ENCODE assay signal across 14 cellular contexts in the genomic region with DNA sequence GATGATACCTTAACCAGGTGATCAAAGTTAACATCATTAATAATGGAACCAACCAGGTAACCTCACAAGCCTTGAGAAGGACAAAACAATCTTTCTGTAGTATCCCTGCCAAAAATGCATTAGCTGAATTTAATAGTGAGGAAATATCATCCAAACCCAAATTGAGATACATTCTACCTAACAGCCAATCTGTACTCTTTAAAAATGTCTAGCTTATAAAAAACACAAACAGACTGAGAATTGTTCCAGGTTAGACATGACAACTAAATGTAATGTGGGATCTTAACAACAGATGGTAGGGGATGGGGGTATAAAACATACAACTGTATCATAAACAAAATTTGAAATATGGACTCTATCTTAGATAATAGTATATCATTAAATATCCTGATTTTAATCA. TPM values are rescaled to one million over a fixed set of nuclear protein-coding genes. Genes with fewer than 3 reads are reported as not detected.
DNase-seq lines count a peak whose midpoint lies in the region; ATAC-seq and TF ChIP-seq lines count a peak whose summit lies in the region.
"Had no signal": no experiment of that assay in that cellular context is flagged by ENCODE, and none has a peak within 500 bp of the region (broad histone marks: within the 10 kb centered on the region; RNA-seq: fewer than 3 reads in every experiment).

No MANE protein-coding gene starts in this region.

- peak overlapping the region; percentile 46 for H3K4me3 Mint-ChIP-seq in activated CD8-positive, alpha-beta memory T cell treated with anti-CD3 and anti-CD28 coated beads, Interleukin-2, amount 10 ng/mL, durations not matched to agents 7 days and 5 days
- H3K4me3 Mint-ChIP-seq in progenitor cell of endocrine pancreas (ENCODE audit: low read depth) = peak overlapping the region; percentile 58

- TF ChIP-seq CTCF in mammary epithelial cell (conservative IDR thresholded peaks at IDR 0.05 in 1 of 2, IDR thresholded peaks at IDR 0.05 in 1 of 2; ENCODE audit: extremely low read depth in 1 of 2, insufficient read depth in 1 of 2, low read depth in 1 of 2, low read length in 2 of 2) (no peak), progenitor cell of endocrine pancreas (IDR thresholded peaks at IDR 0.05; ENCODE audit: unreplicated experiment) (no peak), sigmoid colon (IDR thresholded peaks at IDR 0.05) (no peak)

- H2AFZ ChIP-seq in mammary epithelial cell (ENCODE audit: low read depth, low read length) = no peak overlapping the region
- H2AFZ ChIP-seq: GM23248 had no signal

- H3K9me3 ChIP-seq in mammary epithelial cell (replicated peaks; ENCODE audit: insufficient read depth, low read length) (no peaks in the 10 kb centered on the region), sigmoid colon (no peaks in the 10 kb centered on the region)
- H3K9me3 ChIP-seq: SJCRH30 had no signal

- no peak overlapping the region for H3K9ac ChIP-seq in mammary epithelial cell (ENCODE audit: insufficient read depth, low read length)
- H3K9ac ChIP-seq: GM23248 had no signal

- peaks cover 5% of the 10 kb centered on the region for H3K9me3 Mint-ChIP-seq in activated CD8-positive, alpha-beta memory T cell treated with anti-CD3 and anti-CD28 coated beads, Interleukin-2, amount 10 ng/mL, durations not matched to agents 7 days and 5 days (ENCODE audit: low read depth)
- H3K9me3 Mint-ChIP-seq in progenitor cell of endocrine pancreas (ENCODE audit: low read depth) = peaks cover 9% of the 10 kb centered on the region
- H3K9me3 Mint-ChIP-seq: activated T-helper 1 cell treated with anti-CD3 and anti-CD28 coated beads, Interleukin-12 subunit alpha, Interleukin-12 subunit beta, Interleukin-2, Interleukin-4 antibody, amounts not matched to agents 30 ng/mL and 10 ng/mL and 1 ng/mL, durations not matched to agents 14 hours and 24 hours and 36 hours had no signal

- H3K27ac ChIP-seq in mammary epithelial cell (ENCODE audit: insufficient read depth, low read depth, low read length) (no peak overlapping the region), sigmoid colon (no peak overlapping the region)
- H3K27ac ChIP-seq: GM23248, SJCRH30 had no signal

- H3K27me3 Mint-ChIP-seq in activated CD8-positive, alpha-beta memory T cell treated with anti-CD3 and anti-CD28 coated beads, Interleukin-2, amount 10 ng/mL, durations not matched to agents 7 days and 5 days = no peaks in the 10 kb centered on the region
- H3K27me3 Mint-ChIP-seq in progenitor cell of endocrine pancreas = peaks cover 8% of the 10 kb centered on the region

- BruUV-seq in mammary epithelial cell (replicated peaks; lab: Mats Ljungman, UMichigan) = no TSS peak

- no peak for TF ChIP-seq EP300 in sigmoid colon (IDR thresholded peaks at IDR 0.05)

- peaks cover 17% of the 10 kb centered on the region for H3K36me3 Mint-ChIP-seq in activated CD8-positive, alpha-beta memory T cell treated with anti-CD3 and anti-CD28 coated beads, Interleukin-2, amount 10 ng/mL, durations not matched to agents 7 days and 5 days
- peaks cover 7% of the 10 kb centered on the region for H3K36me3 Mint-ChIP-seq in progenitor cell of endocrine pancreas (ENCODE audit: insufficient read depth)

- dilution Hi-C loops in mammary epithelial cell (cut with HindIII; ENCODE audit: low sequenced_read_pairs) = no loop called here

- no peak for ATAC-seq in activated CD8-positive, alpha-beta memory T cell treated with anti-CD3 and anti-CD28 coated beads, Interleukin-2, amount 10 ng/mL, durations not matched to agents 7 days and 5 days

- H3K36me3 ChIP-seq in mammary epithelial cell (ENCODE audit: insufficient read depth, low read length) (no peaks in the 10 kb centered on the region), sigmoid colon (no peaks in the 10 kb centered on the region)

- CTCF ChIA-PET in activated CD8-positive, alpha-beta memory T cell treated with anti-CD3 and anti-CD28 coated beads, Interleukin-2, amount 10 ng/mL, durations not matched to agents 7 days and 5 days (lab: Charles Lee) = no interaction called here
- CTCF ChIA-PET in mammary epithelial cell (lab: Charles Lee; ENCODE audit: low non-redundant PET) = interaction anchor here (1.1 kb wide), 1 partner anchor 333 kb away, joined by 3 read pairs; no protein-coding TSS in a partner anchor

- no peak for TF ChIP-seq POLR2A in sigmoid colon (IDR thresholded peaks at IDR 0.05)

- no peaks in the 10 kb centered on the region for H3K27me3 ChIP-seq in mammary epithelial cell (ENCODE audit: insufficient read depth, low read length)
- H3K27me3 ChIP-seq in sigmoid colon = no peaks in the 10 kb centered on the region
- H3K27me3 ChIP-seq: SJCRH30 had no signal

- intact Hi-C loops in mammary epithelial cell (cut with micrococcal nuclease) = no loop called here
- intact Hi-C loops in sigmoid colon (cut with DNase I) = no loop called here

- H3K4me3 ChIP-seq in mammary epithelial cell (replicated peaks in 1 of 3; ENCODE audit: insufficient read depth in 1 of 3, low read depth in 2 of 3, low read length in 3 of 3) (no peak overlapping the region), sigmoid colon (no peak overlapping the region)
- H3K4me3 ChIP-seq: GM23248 had no signal

- H4K20me1 ChIP-seq in mammary epithelial cell (ENCODE audit: insufficient read depth, low read length) = no peaks in the 10 kb centered on the region

- in situ Hi-C loops in mammary epithelial cell (cut with MboI; ENCODE audit: low sequenced_read_pairs in 2 of 2) = no loop called here

- H3K79me2 ChIP-seq in mammary epithelial cell (ENCODE audit: insufficient read depth, low read length) = peaks cover 61% of the 10 kb centered on the region

- DNase-seq in activated CD8-positive, alpha-beta memory T cell treated with anti-CD3 and anti-CD28 coated beads, Interleukin-2, amount 10 ng/mL, durations not matched to agents 7 days and 5 days = no peak
- DNase-seq in activated CD8-positive, alpha-beta memory T cell treated with anti-CD3 and anti-CD28 coated beads for 24 hours = no peak
- DNase-seq in NAMALWA (ENCODE audit: low spot score) (peak; percentile 3), mammary epithelial cell (no peak), progenitor cell of endocrine pancreas (ENCODE audit: low spot score, unreplicated experiment) (no peak), NCI-H82 (lab: John Stamatoyannopoulos, UW) (no peak), A172 (ENCODE audit: low spot score) (no peak), sigmoid colon (no peak)
- DNase-seq: ACHN, GM23248, NCI-H748 treated with DMSO at 0.1 percent for 48 hours, SJCRH30, trophoblast cell had no signal

- H3K4me2 ChIP-seq in mammary epithelial cell (ENCODE audit: insufficient read depth, low read depth, low read length) = peak overlapping the region; percentile 90

- H3K4me1 Mint-ChIP-seq in activated CD8-positive, alpha-beta memory T cell treated with anti-CD3 and anti-CD28 coated beads, Interleukin-2, amount 10 ng/mL, durations not matched to agents 7 days and 5 days = peaks cover 44% of the 10 kb centered on the region
- peaks cover 25% of the 10 kb centered on the region for H3K4me1 Mint-ChIP-seq in progenitor cell of endocrine pancreas (ENCODE audit: low read depth)

- no peak overlapping the region for H3K27ac Mint-ChIP-seq in activated CD8-positive, alpha-beta memory T cell treated with anti-CD3 and anti-CD28 coated beads, Interleukin-2, amount 10 ng/mL, durations not matched to agents 7 days and 5 days
- no peak overlapping the region for H3K27ac Mint-ChIP-seq in progenitor cell of endocrine pancreas
- H3K27ac Mint-ChIP-seq: activated T-helper 1 cell treated with anti-CD3 and anti-CD28 coated beads, Interleukin-12 subunit alpha, Interleukin-12 subunit beta, Interleukin-2, Interleukin-4 antibody, amounts not matched to agents 30 ng/mL and 10 ng/mL and 1 ng/mL, durations not matched to agents 14 hours and 24 hours and 36 hours had no signal

- H3K4me1 ChIP-seq in mammary epithelial cell (ENCODE audit: insufficient read depth, low read length) (peaks cover 8% of the 10 kb centered on the region), sigmoid colon (peaks cover 0 to 12% (median 11%) of the 10 kb centered on the region in 4 donors)

RNA-seq across cellular contexts. Expression of gene FANCL, which starts 1.9 kb away (rescaled TPM):
- 10 to 100 TPM; 26.5 to 28.2 TPM for total RNA-seq in activated CD8-positive, alpha-beta memory T cell treated with anti-CD3 and anti-CD28 coated beads, Interleukin-2, amount 10 ng/mL, durations not matched to agents 7 days and 5 days
- total RNA-seq in mammary epithelial cell (10 to 100 TPM; 10.2 to 18.6 TPM), progenitor cell of endocrine pancreas (38.1 and 40.0 TPM in 2 replicates), sigmoid colon (10 to 100 TPM; 11.9 to 38.3 (median 22.8) TPM)
- polyA plus RNA-seq in mammary epithelial cell (14.8 TPM), sigmoid colon (10 to 100 TPM in 1 of 3 donors, 1 to 10 TPM in 2; 7.2 to 14.5 (median 7.2) TPM)
- 16.1 TPM for polyA minus RNA-seq in mammary epithelial cell
- 36.7 and 41.7 TPM in 2 replicates for total RNA-seq in A172 (2014; rRNA removed; shearing (Covaris generic))
